In genomic region chr11:86807356-86807755, GRCh38 we compare ENCODE assay signal across 1 cellular context.
TF ChIP-seq lines count a peak whose summit lies in the region.

No MANE protein-coding gene starts in this region.

TF ChIP-seq in IMR-90, 13 proteins besides CTCF, POLR2A, EP300 and RAD21:
- TF ChIP-seq MAFK (IDR thresholded peaks at IDR 0.05; ENCODE audit: low read depth, low read length), result no peak
- TF ChIP-seq RFX5 (IDR thresholded peaks at IDR 0.05; ENCODE audit: low read depth, low read length), result no peak
- no peak for TF ChIP-seq FOS (IDR thresholded peaks at IDR 0.05; ENCODE audit: low read depth, low read length)
- no peak for TF ChIP-seq CHD1 (IDR thresholded peaks at IDR 0.05; ENCODE audit: low read depth, low read length)
- no peak for TF ChIP-seq ELK1 (IDR thresholded peaks at IDR 0.05; ENCODE audit: borderline replicate concordance, low read depth, low read length)
- no peak for TF ChIP-seq USF2 (IDR thresholded peaks at IDR 0.05; ENCODE audit: low read depth, low read length)
- no peak for TF ChIP-seq MXI1 (IDR thresholded peaks at IDR 0.05; ENCODE audit: borderline replicate concordance, low read depth, low read length)
- no peak for TF ChIP-seq NFE2L2 (IDR thresholded peaks at IDR 0.05; ENCODE audit: low read depth, low read length)
- no peak for TF ChIP-seq CEBPB (IDR thresholded peaks at IDR 0.05; ENCODE audit: low read depth, low read length)
- TF ChIP-seq SMC3 (IDR thresholded peaks at IDR 0.05; ENCODE audit: low read depth, low read length), result no peak
- TF ChIP-seq RCOR1 (IDR thresholded peaks at IDR 0.05; ENCODE audit: insufficient replicate concordance, low read length), result no peak
- no peak for TF ChIP-seq MAZ (IDR thresholded peaks at IDR 0.05; ENCODE audit: borderline replicate concordance, low read depth, low read length)
- TF ChIP-seq BHLHE40 (IDR thresholded peaks at IDR 0.05; ENCODE audit: low read depth, low read length), result no peak
